8 cellular contexts compared by ENCODE assay signal in the genomic region with DNA sequence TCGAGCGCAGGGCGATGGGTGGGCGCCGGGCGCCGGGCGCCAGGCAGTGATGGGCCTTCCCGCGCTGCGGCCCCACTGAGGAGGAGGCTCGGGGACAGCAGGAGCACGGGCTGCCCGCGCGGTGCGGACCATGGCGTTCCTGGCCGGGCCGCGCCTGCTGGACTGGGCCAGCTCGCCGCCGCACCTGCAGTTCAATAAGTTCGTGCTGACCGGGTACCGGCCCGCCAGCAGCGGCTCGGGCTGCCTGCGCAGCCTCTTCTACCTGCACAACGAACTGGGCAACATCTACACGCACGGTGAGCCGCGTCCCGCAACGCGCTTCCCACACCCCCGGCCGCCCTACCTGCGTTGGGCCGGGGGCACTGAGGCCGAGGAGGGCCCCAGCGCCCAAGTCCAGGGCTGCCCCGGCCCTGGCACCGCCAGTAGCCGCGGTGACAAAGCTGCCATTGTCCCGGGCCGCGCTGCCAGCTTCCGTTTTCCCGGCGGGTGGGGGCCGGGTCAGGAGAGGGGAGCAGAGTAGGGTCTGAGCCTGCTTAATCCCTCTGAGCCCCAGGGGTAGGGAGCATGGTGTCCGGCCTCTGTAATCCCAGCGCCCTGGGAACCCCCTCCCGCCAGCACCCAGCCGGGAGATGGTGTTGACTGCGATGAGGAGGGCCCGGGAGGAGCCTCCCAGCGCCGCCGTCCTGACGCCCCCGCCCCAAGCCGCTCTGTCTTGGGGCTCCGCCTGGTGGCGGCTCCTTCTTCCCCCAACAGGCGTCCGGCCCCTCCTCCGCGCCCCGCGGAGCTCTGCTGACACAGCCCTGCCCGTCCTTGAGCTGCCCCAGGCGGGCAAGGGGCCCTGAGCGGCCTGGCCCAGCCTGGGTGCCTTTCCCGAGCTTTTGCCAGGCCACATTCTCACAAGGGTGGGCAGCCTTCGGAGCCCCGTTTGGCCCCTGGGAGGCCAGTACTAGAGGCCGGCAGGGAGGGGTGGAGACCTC. TPM values are rescaled to one million over a fixed set of nuclear protein-coding genes. Genes with fewer than 3 reads are reported as not detected.
DNase-seq lines count a peak whose midpoint lies in the region; ATAC-seq and TF ChIP-seq lines count a peak whose summit lies in the region.

No MANE protein-coding gene starts in this region.

- H3K9me3 ChIP-seq in NT2/D1 (ENCODE audit: insufficient read depth, low read length): no peaks in the 10 kb centered on the region

- H3K4me1 ChIP-seq in NT2/D1 (ENCODE audit: insufficient read depth, insufficient read length): peaks cover 28% of the 10 kb centered on the region

- H3K36me3 Mint-ChIP-seq in stimulated activated effector memory CD8-positive, alpha-beta T cell treated with anti-CD3 and anti-CD28 coated beads, Interleukin-12 subunit alpha, Interleukin-12 subunit beta, amount 100 ng/mL, for 72 hours: peaks cover 23% of the 10 kb centered on the region

- peaks cover 43% of the 10 kb centered on the region for H3K4me1 Mint-ChIP-seq in stimulated activated effector memory CD8-positive, alpha-beta T cell treated with anti-CD3 and anti-CD28 coated beads, Interleukin-12 subunit alpha, Interleukin-12 subunit beta, amount 100 ng/mL, for 72 hours

- H3K4me3 Mint-ChIP-seq in stimulated activated effector memory CD8-positive, alpha-beta T cell treated with anti-CD3 and anti-CD28 coated beads, Interleukin-12 subunit alpha, Interleukin-12 subunit beta, amount 100 ng/mL, for 72 hours: peak overlapping the region; percentile 71

- no peaks in the 10 kb centered on the region for H3K9me3 Mint-ChIP-seq in stimulated activated effector memory CD8-positive, alpha-beta T cell treated with anti-CD3 and anti-CD28 coated beads, Interleukin-12 subunit alpha, Interleukin-12 subunit beta, amount 100 ng/mL, for 72 hours

- peak; percentile 43 for DNase-seq in NCI-H510A treated with DMSO at 0.1 percent for 48 hours (lab: John Stamatoyannopoulos, UW)
- no peak for DNase-seq in NCI-H510A (lab: John Stamatoyannopoulos, UW)
- DNase-seq in NT2/D1 (ENCODE audit: low read depth, low spot score): peak; percentile 75
- DNase-seq in activated CD8-positive, alpha-beta memory T cell treated with anti-CD3 and anti-CD28 coated beads, Interleukin-2, amount 50 U/mL, for 4 hours: peak; percentile 65
- DNase-seq in epithelial cell of proximal tubule (ENCODE audit: low read depth): no peak
- DNase-seq in mucosa of gallbladder (ENCODE audit: low spot score): peak; percentile 45
- peak; percentile 69 to 89 for DNase-seq in stimulated activated effector memory CD8-positive, alpha-beta T cell treated with anti-CD3 and anti-CD28 coated beads, Interleukin-12 subunit alpha, Interleukin-12 subunit beta, amount 100 ng/mL, for 72 hours (ENCODE audit: low spot score in 2 of 2)

- H3K27ac Mint-ChIP-seq in stimulated activated effector memory CD8-positive, alpha-beta T cell treated with anti-CD3 and anti-CD28 coated beads, Interleukin-12 subunit alpha, Interleukin-12 subunit beta, amount 100 ng/mL, for 72 hours: no peak overlapping the region

- H3K36me3 ChIP-seq in NT2/D1 (ENCODE audit: insufficient read depth, insufficient read length, low read length): peaks cover 62% of the 10 kb centered on the region

- TF ChIP-seq CTCF in epithelial cell of proximal tubule (conservative IDR thresholded peaks at IDR 0.05; ENCODE audit: low read depth, low read length): peak; percentile 54

- H3K27me3 ChIP-seq in NT2/D1 (ENCODE audit: insufficient read depth, insufficient read length): no peaks in the 10 kb centered on the region

- ATAC-seq in HG03095 (IDR thresholded peaks at IDR 0.05; ENCODE audit: unreplicated experiment): peak; percentile 31
- ATAC-seq in stimulated activated effector memory CD8-positive, alpha-beta T cell treated with anti-CD3 and anti-CD28 coated beads, Interleukin-12 subunit alpha, Interleukin-12 subunit beta, amount 100 ng/mL, for 72 hours: peak; percentile 79

- H3K4me3 ChIP-seq in NT2/D1 (ENCODE audit: insufficient read length, low read depth): peak overlapping the region; percentile 98
- H3K4me3 ChIP-seq in epithelial cell of proximal tubule (ENCODE audit: low read depth, low read length): peak overlapping the region; percentile 82

- H3K9ac ChIP-seq in NT2/D1 (ENCODE audit: insufficient read length, low read depth): peak overlapping the region; percentile 99

RNA-seq across cellular contexts. Expression of a gene that starts 0.7 kb away (rescaled TPM):
- total RNA-seq in epithelial cell of proximal tubule (33.4 and 36.0 TPM in 2 replicates), mucosa of gallbladder (33.1 TPM)

RNA-seq across cellular contexts. Expression of a gene that starts 5.8 kb away (rescaled TPM):
- total RNA-seq in epithelial cell of proximal tubule (0.72 and 4.2 TPM in 2 replicates), mucosa of gallbladder (not detected)

RNA-seq across cellular contexts. Expression of a gene that starts 10.4 kb away (rescaled TPM):
- total RNA-seq in epithelial cell of proximal tubule: 107 and 120 TPM in 2 replicates
- 4.5 TPM for total RNA-seq in mucosa of gallbladder

RNA-seq across cellular contexts. Expression of a gene that starts 42.9 kb away (rescaled TPM):
- total RNA-seq in epithelial cell of proximal tubule (0.29 and 3.5 TPM in 2 replicates), mucosa of gallbladder (3.3 TPM)

RNA-seq across cellular contexts. Expression of a gene that starts 48.1 kb away (rescaled TPM):
- total RNA-seq in epithelial cell of proximal tubule (255 and 813 TPM in 2 replicates), mucosa of gallbladder (1.1 TPM)

Comparison
In these comparisons a context has a peak if more than half of its experiments do, and no peak if none do; other contexts are left out.
1. DNase-seq: peak in NCI-H510A treated with DMSO at 0.1 percent for 48 hours (single experiment), NT2/D1 (single experiment), activated CD8-positive, alpha-beta memory T cell treated with anti-CD3 and anti-CD28 coated beads, Interleukin-2, amount 50 U/mL, for 4 hours (single experiment), mucosa of gallbladder (single experiment) and stimulated activated effector memory CD8-positive, alpha-beta T cell treated with anti-CD3 and anti-CD28 coated beads, Interleukin-12 subunit alpha, Interleukin-12 subunit beta, amount 100 ng/mL, for 72 hours (2 of 2); none in NCI-H510A (single experiment) and epithelial cell of proximal tubule (single experiment).
2. RNA of a gene that starts 10.4 kb away (total RNA-seq): 107 to 120 TPM in epithelial cell of proximal tubule; 4.5 TPM in mucosa of gallbladder (single experiment); every median in the first group is over 10 times any median in the second.